8 cellular contexts compared by ENCODE assay signal in the genomic region with DNA sequence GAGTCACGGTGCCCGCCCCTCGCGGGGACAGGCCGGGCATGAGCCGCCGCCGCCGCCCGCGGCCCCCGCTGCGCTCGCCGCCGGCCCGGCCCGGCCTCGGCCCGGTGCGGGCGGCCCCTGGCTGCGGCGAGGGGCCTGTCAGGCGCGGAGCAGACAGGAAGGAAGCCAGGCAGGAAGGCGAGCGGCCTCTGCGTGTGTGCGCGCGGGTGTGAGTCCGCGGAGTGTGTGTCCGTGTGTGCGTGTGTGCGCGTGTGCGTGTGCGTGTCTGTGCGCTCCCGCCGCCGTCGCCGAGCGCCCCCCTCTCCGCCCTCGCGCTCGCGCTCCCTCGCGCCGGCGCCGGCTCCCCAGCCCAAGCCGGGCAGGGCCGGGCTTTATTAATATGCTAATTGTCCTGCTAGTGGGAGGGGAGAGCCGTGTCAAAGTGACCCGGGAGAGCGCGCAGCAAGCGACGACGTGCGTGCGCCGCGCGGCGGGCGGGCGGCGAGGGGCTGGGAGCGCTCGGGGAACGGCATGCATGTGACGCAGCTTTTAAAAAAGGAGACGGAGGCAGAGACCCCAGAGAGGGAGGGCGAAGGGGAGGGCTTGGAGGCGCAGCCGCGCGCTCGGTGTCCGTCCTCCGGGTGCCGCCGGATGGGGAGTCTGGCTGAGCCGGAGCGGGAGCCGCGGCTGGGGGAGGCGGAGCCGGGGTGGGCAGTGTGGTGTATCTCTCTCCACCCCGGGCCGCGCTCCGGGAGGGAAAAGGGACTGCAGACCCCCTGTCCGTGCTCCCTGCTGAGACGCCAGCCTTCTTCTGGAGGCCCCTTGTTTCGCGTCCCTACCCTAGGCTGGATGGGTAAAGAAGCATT. TPM values are rescaled to one million over a fixed set of nuclear protein-coding genes. Genes with fewer than 3 reads are reported as not detected.
DNase-seq lines count a peak whose midpoint lies in the region; ATAC-seq and TF ChIP-seq lines count a peak whose summit lies in the region.

A gene with protein sequence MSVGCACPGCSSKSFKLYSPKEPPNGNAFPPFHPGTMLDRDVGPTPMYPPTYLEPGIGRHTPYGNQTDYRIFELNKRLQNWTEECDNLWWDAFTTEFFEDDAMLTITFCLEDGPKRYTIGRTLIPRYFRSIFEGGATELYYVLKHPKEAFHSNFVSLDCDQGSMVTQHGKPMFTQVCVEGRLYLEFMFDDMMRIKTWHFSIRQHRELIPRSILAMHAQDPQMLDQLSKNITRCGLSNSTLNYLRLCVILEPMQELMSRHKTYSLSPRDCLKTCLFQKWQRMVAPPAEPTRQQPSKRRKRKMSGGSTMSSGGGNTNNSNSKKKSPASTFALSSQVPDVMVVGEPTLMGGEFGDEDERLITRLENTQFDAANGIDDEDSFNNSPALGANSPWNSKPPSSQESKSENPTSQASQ (minus strand): TSS at position 227 of the 845 bp plus-strand sequence. CDS start 258 bp downstream, outside the sequence.

- peak; percentile 28; the same call in 1 of the 2 replicates for TF ChIP-seq CTCF in OCI-LY7 (conservative IDR thresholded peaks at IDR 0.05; ENCODE audit: low read length)
- TF ChIP-seq CTCF in epithelial cell of esophagus (IDR thresholded peaks at IDR 0.05; ENCODE audit: insufficient read depth, low read depth, low read length, missing control alignments), result no peak

- intact Hi-C loops in OCI-LY7 (cut with micrococcal nuclease; ENCODE audit: unreplicated experiment), result loop anchor here (1.0 kb wide), 1 partner anchor 12 kb away; no protein-coding TSS in a partner anchor

- peaks cover 49% of the 10 kb centered on the region for H3K4me1 ChIP-seq in OCI-LY7 (ENCODE audit: insufficient read depth, low read length, poor library complexity, severe bottlenecking)

- CTCF ChIA-PET in OCI-LY7 (lab: Charles Lee; ENCODE audit: unreplicated experiment), result no interaction called here

- H3K4me3 ChIP-seq in OCI-LY7 (ENCODE audit: low read depth, low read length, poor library complexity, severe bottlenecking), result peak within 1 kb of the TSS; percentile 87
- peak within 1 kb of the TSS; percentile 79 for H3K4me3 ChIP-seq in epithelial cell of esophagus (ENCODE audit: low read length)

- peak within 1 kb of the TSS; percentile 79 for H3K4me2 ChIP-seq in OCI-LY7 (ENCODE audit: low read length)

- H3K9me3 ChIP-seq in OCI-LY7 (ENCODE audit: low read length), result no peaks in the 10 kb centered on the region

- H4K20me1 ChIP-seq in OCI-LY7 (ENCODE audit: insufficient read depth, low read length), result no peaks in the 10 kb centered on the region

- no peaks in the 10 kb centered on the region for H3K36me3 ChIP-seq in OCI-LY7 (ENCODE audit: insufficient read depth, low read length)

- peak; percentile 85 for DNase-seq in CD1c-positive myeloid dendritic cell (ENCODE audit: extremely low spot score)
- DNase-seq in OCI-LY7 (ENCODE audit: low spot score), result peak; percentile 85
- peak; percentile 74 for DNase-seq in activated T-cell treated with anti-CD3 and anti-CD28 coated beads, Interleukin-2, amount 50 U/mL, for 1 hour
- DNase-seq in epithelial cell of esophagus (ENCODE audit: low read depth), result peak; percentile 80
- peak; percentile 72 for DNase-seq in middle frontal gyrus (ENCODE audit: extremely low spot score, low spot score)
- peak; percentile 40 for DNase-seq in stimulated activated CD8-positive, alpha-beta memory T cell treated with anti-CD3 and anti-CD28 coated beads, Interleukin-7, amount 100 ng/mL, for 24 hours (ENCODE audit: low read depth)

- no TSS peak for BruUV-seq in OCI-LY7 (replicated peaks; lab: Mats Ljungman, UMichigan)

- ATAC-seq in GM19351 (IDR thresholded peaks at IDR 0.05; ENCODE audit: unreplicated experiment) (peak; percentile 73), HG03558 (IDR thresholded peaks at IDR 0.05; ENCODE audit: extremely low read depth, unreplicated experiment) (peak; percentile 36)

- POLR2A ChIA-PET in OCI-LY7 (lab: Charles Lee), result interaction anchor here (0.6 kb wide), 1 partner anchor 428 kb away, joined by 3 read pairs; no protein-coding TSS in a partner anchor

- peak within 1 kb of the TSS; percentile 63 for H2AFZ ChIP-seq in OCI-LY7 (ENCODE audit: low read length)

- H3K79me2 ChIP-seq in OCI-LY7 (ENCODE audit: insufficient read depth, low read depth, low read length), result peaks cover 45% of the 10 kb centered on the region

- H3K27ac ChIP-seq in OCI-LY7 (ENCODE audit: low read depth, low read length, poor library complexity, severe bottlenecking), result peak within 1 kb of the TSS; percentile 80

- H3K9me2 ChIP-seq in OCI-LY7 (ENCODE audit: insufficient read depth, low read length), result no peaks in the 10 kb centered on the region

RNA-seq across cellular contexts. Expression of the gene that starts here (rescaled TPM):
- total RNA-seq in OCI-LY7 (2014; rRNA removed; shearing (Covaris generic)), result 50.8 and 58.6 TPM in 2 replicates
- total RNA-seq in OCI-LY7 (2022), result 60.9 and 64.8 TPM in 2 replicates

Comparison
In these comparisons a context has a peak if more than half of its experiments do, and no peak if none do; other contexts are left out.
1. Peak in every context shown above with its lines: DNase-seq, ATAC-seq, H3K4me3 ChIP-seq and H3K27ac ChIP-seq.